Comparison of ENCODE assay signal across 8 cellular contexts in the genomic region with DNA sequence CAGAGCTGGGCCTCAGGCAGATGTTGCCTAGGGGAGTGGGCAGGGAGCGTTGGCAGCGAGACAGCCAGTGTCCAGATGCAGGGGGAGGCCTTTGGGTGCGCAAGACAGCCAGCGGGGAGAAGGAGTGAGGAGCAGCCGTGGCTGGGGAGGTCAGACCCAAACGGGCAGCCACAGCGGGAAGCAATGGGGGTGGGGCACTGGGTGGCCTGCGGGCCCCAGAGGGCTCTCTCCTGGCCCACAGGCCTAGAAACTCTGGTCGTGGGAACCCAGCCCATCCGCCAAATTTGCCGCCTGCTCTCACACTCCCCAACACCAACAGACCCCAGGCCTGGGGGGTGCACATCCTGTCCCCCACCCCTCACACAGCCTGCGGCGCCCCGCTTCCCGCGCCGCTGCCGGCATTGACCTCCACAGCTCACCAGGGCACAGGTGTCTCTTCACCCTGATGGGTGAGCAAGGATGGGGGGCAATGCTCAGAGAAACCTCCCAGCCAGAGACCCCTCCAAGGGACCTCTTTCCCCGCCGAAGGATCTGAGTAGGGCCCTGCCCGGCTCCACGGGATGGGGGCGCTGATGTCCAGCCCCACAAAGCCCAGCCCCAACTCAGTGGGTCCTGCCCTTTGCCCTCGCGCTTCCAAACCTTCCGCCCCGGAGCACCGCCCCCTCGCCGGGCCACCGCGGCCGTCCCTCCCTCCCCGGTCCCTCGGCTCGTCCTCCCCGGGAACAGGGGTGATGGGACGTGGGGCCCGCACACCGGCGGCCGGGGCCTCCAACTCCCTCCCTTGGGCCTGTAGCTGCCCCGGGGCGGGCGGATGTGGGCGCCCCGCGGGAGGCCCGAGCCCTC. TPM values are rescaled to one million over a fixed set of nuclear protein-coding genes. Genes with fewer than 3 reads are reported as not detected.
A peak's percentile ranks its signal among the peaks of the same experiment; 100 is the strongest.
DNase-seq lines count a peak whose midpoint lies in the region; ATAC-seq and TF ChIP-seq lines count a peak whose summit lies in the region.

No MANE protein-coding gene starts in this region.

- H3K4me1 ChIP-seq in CD8-positive, alpha-beta memory T cell (ENCODE audit: insufficient read depth, low read length), result peaks cover 79% of the 10 kb centered on the region
- peaks cover 19 to 88% (median 69%) of the 10 kb centered on the region in 3 donors for H3K4me1 ChIP-seq in gastroesophageal sphincter

- H3K9me3 Mint-ChIP-seq in CD8-positive, alpha-beta memory T cell, result no peaks in the 10 kb centered on the region

- TF ChIP-seq CTCF in NB4 (IDR thresholded peaks at IDR 0.05; ENCODE audit: low read depth, low read length), result peak; percentile 27
- peak in 3 of 4 experiments; percentile 23 to 63 (median 36) for TF ChIP-seq CTCF in gastroesophageal sphincter (IDR thresholded peaks at IDR 0.05)

- peaks cover 0 to 11% (median 0%) of the 10 kb centered on the region in 3 donors for H3K36me3 Mint-ChIP-seq in CD8-positive, alpha-beta memory T cell

- POLR2A ChIA-PET in CD8-positive, alpha-beta memory T cell (lab: Charles Lee), result interaction anchor here (0.6 to 3.0 kb wide), 8 partner anchors 8 to 339 kb away, joined by 3 to 23 read pairs (median 3); no protein-coding TSS in a partner anchor

- H3K27me3 ChIP-seq in CD8-positive, alpha-beta memory T cell (ENCODE audit: insufficient read depth, low read length, poor library complexity, severe bottlenecking), result no peaks in the 10 kb centered on the region
- H3K27me3 ChIP-seq in gastroesophageal sphincter, result no peaks in the 10 kb centered on the region

- peaks cover 0 to 1% of the 10 kb centered on the region in 2 donors for H3K27me3 Mint-ChIP-seq in CD8-positive, alpha-beta memory T cell

- peak; percentile 51 for ATAC-seq in GM21786 (IDR thresholded peaks at IDR 0.05; ENCODE audit: unreplicated experiment)
- peak; percentile 12 for ATAC-seq in gastroesophageal sphincter
- ATAC-seq in GM19463 (IDR thresholded peaks at IDR 0.05; ENCODE audit: unreplicated experiment), result no peak

- WGBS in gastroesophageal sphincter (ENCODE audit: low coverage in 1 of 2), 2 donors, result 0% methylated on average over 1 of the region's 49 CpGs; no CpG with 5 or more reads in 1 of the 2 donors

- peak overlapping the region; percentile 57 for H3K4me3 ChIP-seq in CD8-positive, alpha-beta memory T cell (ENCODE audit: low read length)
- H3K4me3 ChIP-seq in NB4 (ENCODE audit: low read depth, low read length), result peak overlapping the region; percentile 63
- H3K4me3 ChIP-seq in gastroesophageal sphincter, result peak overlapping the region; percentile 76 to 81

- peak overlapping the region; percentile 71 for H3K27ac ChIP-seq in CD8-positive, alpha-beta memory T cell (ENCODE audit: low read depth, low read length)
- H3K27ac ChIP-seq in gastroesophageal sphincter, result peak overlapping the region; percentile 94 to 99 (median 96)

- DNase-seq in CD8-positive, alpha-beta memory T cell, result peak in 4 of 5 donors; percentile 36 to 64 (median 52)
- DNase-seq in NB4 (ENCODE audit: low read depth) (peak; percentile 69), activated gamma-delta T cell treated with Interleukin-2 at 50 U/mL for 16 hours (peak; percentile 43), occipital lobe (lab: John Stamatoyannopoulos, UW) (peak; percentile 24), NCI-H187 treated with DMSO at 0.1 percent for 48 hours (lab: John Stamatoyannopoulos, UW) (no peak)

- peak overlapping the region; percentile 90 to 97 (median 93) for H3K4me3 Mint-ChIP-seq in CD8-positive, alpha-beta memory T cell

- no peaks in the 10 kb centered on the region for H3K36me3 ChIP-seq in CD8-positive, alpha-beta memory T cell (ENCODE audit: insufficient read depth, low read length)
- no peaks in the 10 kb centered on the region for H3K36me3 ChIP-seq in gastroesophageal sphincter

- TF ChIP-seq POLR2A in NB4 (IDR thresholded peaks at IDR 0.05; ENCODE audit: extremely low read depth, insufficient read length) (peak; percentile 52), gastroesophageal sphincter (IDR thresholded peaks at IDR 0.05) (peak in 1 of 2 donors; percentile 47)

- no peaks in the 10 kb centered on the region for H3K9me3 ChIP-seq in CD8-positive, alpha-beta memory T cell (ENCODE audit: low read length)
- H3K9me3 ChIP-seq in gastroesophageal sphincter, result no peaks in the 10 kb centered on the region

- H3K27ac Mint-ChIP-seq in CD8-positive, alpha-beta memory T cell, result peak overlapping the region; percentile 81 to 99 (median 94)

- CTCF ChIA-PET in CD8-positive, alpha-beta memory T cell (lab: Charles Lee), result interaction anchor here (0.9 to 24.2 kb wide), 8 partner anchors 10 to 113 kb away, joined by 3 to 452 read pairs (median 4); a partner anchor contains a TSS

- H3K4me1 Mint-ChIP-seq in CD8-positive, alpha-beta memory T cell, result peaks cover 76 to 88% (median 88%) of the 10 kb centered on the region in 3 donors

- TF ChIP-seq EP300 in gastroesophageal sphincter (IDR thresholded peaks at IDR 0.05), result no peak

RNA-seq across cellular contexts. Expression of a gene that starts 0.8 kb away (rescaled TPM):
- 100 to 1,000 TPM; 206 to 207 TPM for total RNA-seq in CD8-positive, alpha-beta memory T cell
- polyA plus RNA-seq in CD8-positive, alpha-beta memory T cell, result 23.1 TPM
- total RNA-seq in gastroesophageal sphincter (10 to 100 TPM; 55.9 to 96.5 (median 59.4) TPM), occipital lobe (5.9 TPM)

RNA-seq across cellular contexts. Expression of a gene that starts 45.9 kb away (rescaled TPM):
- 10 to 100 TPM; 10.9 to 11.5 TPM for total RNA-seq in CD8-positive, alpha-beta memory T cell
- polyA plus RNA-seq in CD8-positive, alpha-beta memory T cell, result 9.1 TPM
- total RNA-seq in gastroesophageal sphincter, result 10 to 100 TPM; 40.7 to 66.8 (median 53.3) TPM
- 11.1 TPM for total RNA-seq in occipital lobe
